In the genomic region with DNA sequence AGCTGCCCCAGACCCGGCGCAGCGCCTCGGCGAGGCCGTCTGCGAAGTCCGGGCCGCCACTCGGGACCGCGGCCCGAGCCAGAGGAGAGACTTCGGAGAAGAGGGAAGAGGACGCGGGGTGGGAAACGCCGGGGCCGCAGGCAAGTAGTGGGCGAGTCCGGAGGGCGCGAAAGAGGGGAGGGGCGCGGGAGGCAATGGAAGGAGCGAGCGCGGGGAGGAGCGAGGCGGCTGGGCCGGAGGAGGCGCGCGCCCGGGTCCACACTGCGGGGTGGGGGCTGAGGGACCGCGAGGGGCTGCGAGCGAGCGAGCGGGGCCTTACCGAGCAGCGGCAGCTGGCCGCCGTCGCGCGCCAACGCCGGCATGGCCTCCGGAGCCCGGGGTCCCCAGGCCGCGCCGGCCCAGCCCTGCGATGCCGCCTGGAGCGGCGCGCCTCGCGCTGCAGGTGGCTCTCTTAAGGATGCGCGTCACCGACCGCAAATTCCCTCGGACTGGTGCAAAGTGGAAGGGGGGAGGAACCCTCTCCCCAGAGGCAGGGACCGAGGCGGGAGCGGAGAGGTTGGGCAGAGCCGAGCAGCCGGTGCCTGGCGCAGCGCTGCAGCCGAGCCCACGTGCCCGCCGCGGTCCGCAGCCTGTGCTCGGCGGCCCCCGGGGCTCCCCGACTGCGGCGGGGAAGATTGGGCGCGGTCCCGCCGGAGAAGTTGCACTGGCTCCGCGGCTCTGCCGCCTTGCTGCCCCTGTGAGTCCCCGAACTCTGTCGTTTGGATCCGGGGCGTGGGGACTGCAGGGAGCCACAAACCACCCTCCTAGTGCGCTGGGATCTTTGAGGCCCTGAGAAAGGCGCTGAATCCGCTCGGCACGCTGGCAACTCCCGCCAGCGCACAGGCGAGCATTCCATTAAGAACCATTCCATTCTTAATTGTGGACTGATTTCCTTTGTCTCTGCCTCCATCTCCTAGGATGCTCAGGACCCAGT, we compare ENCODE assay signal across 8 cellular contexts. TPM values are rescaled to one million over a fixed set of nuclear protein-coding genes. Genes with fewer than 3 reads are reported as not detected.
A peak's percentile ranks its signal among the peaks of the same experiment; 100 is the strongest.
DNase-seq lines count a peak whose midpoint lies in the region; ATAC-seq, FAIRE-seq and TF ChIP-seq lines count a peak whose summit lies in the region.

A gene (minus strand): TSS at position 428 of the 973 bp plus-strand sequence. CDS start 66 bp downstream, at position 362.

- H3K4me3 Mint-ChIP-seq in T-cell (peak within 1 kb of the TSS; percentile 65 to 79 (median 67)), memory B cell (peak within 1 kb of the TSS; percentile 82)
- peak within 1 kb of the TSS; percentile 73 to 81 for H3K4me3 Mint-ChIP-seq in stimulated activated naive CD8-positive, alpha-beta T cell treated with anti-CD3 and anti-CD28 coated beads, Interleukin-15, amount 100 ng/mL, for 72 hours

- FAIRE-seq in HTR-8/SVneo (lab: Jason Lieb, UNC) (no peak), H54 (lab: Jason Lieb, UNC) (no peak)

- peaks cover 5 to 10% (median 9%) of the 10 kb centered on the region in 3 donors for H3K4me1 Mint-ChIP-seq in T-cell
- peaks cover 6% of the 10 kb centered on the region for H3K4me1 Mint-ChIP-seq in memory B cell
- H3K4me1 Mint-ChIP-seq in stimulated activated naive CD8-positive, alpha-beta T cell treated with anti-CD3 and anti-CD28 coated beads, Interleukin-15, amount 100 ng/mL, for 72 hours, result peaks cover 8% of the 10 kb centered on the region

- H3K27me3 ChIP-seq in dorsolateral prefrontal cortex, result peaks cover 0 to 84% (median 62%) of the 10 kb centered on the region in 45 donors

- CTCF ChIA-PET in T-cell (lab: Charles Lee), result no interaction called here

- DNase-seq in Right ventricle myocardium inferior (ENCODE audit: missing footprints) (peak; percentile 76), cardiac septum (ENCODE audit: low spot score) (no peak), HTR-8/SVneo (ENCODE audit: insufficient read length, low spot score) (peak; percentile 25), T-cell (peak in 18 of 34 experiments; percentile 0 to 40 (median 4)), dorsolateral prefrontal cortex (peak in 3 of 10 donors; percentile 5 to 66 (median 50)), memory B cell (ENCODE audit: low spot score in 2 of 2) (peak; percentile 23 to 43), H54 (ENCODE audit: insufficient read length, low spot score) (no peak)
- DNase-seq in stimulated activated naive CD8-positive, alpha-beta T cell treated with anti-CD3 and anti-CD28 coated beads, Interleukin-15, amount 100 ng/mL, for 72 hours, result peak; percentile 26 to 30

- H3K27me3 Mint-ChIP-seq in T-cell (peaks cover 35 to 66% of the 10 kb centered on the region in 2 donors), memory B cell (peaks cover 7% of the 10 kb centered on the region)
- peaks cover 81% of the 10 kb centered on the region for H3K27me3 Mint-ChIP-seq in stimulated activated naive CD8-positive, alpha-beta T cell treated with anti-CD3 and anti-CD28 coated beads, Interleukin-15, amount 100 ng/mL, for 72 hours

- H3K27ac Mint-ChIP-seq in T-cell (no peak within 1 kb of the TSS), memory B cell (no peak within 1 kb of the TSS)
- H3K27ac Mint-ChIP-seq in stimulated activated naive CD8-positive, alpha-beta T cell treated with anti-CD3 and anti-CD28 coated beads, Interleukin-15, amount 100 ng/mL, for 72 hours, result peak within 1 kb of the TSS in 1 of 2 donors; percentile 38

- POLR2A ChIA-PET in T-cell (lab: Charles Lee), result no interaction called here

- no peak for TF ChIP-seq POLR2A in H54 (IDR thresholded peaks at IDR 0.05; ENCODE audit: low read depth, low read length)

- ATAC-seq in Right ventricle myocardium inferior, result no peak
- peak; percentile 63 to 72 (median 67) for ATAC-seq in T-cell (replicated peaks in 1 of 4)
- ATAC-seq in memory B cell (ENCODE audit: low read depth), result peak; percentile 78
- ATAC-seq in stimulated activated naive CD8-positive, alpha-beta T cell treated with anti-CD3 and anti-CD28 coated beads, Interleukin-15, amount 100 ng/mL, for 72 hours, result peak; percentile 85

- no peak for TF ChIP-seq CTCF in dorsolateral prefrontal cortex (IDR thresholded peaks at IDR 0.05 in 54 of 56, conservative IDR thresholded peaks at IDR 0.05 in 2 of 56; ENCODE audit: low read depth in 1 of 56, partially characterized antibody in 56 of 56)

- intact Hi-C loops in Right ventricle myocardium inferior (cut with DNase I) (no loop called here), cardiac septum (cut with DNase I) (no loop called here), dorsolateral prefrontal cortex (cut with DNase I) (no loop called here)

- H3K36me3 Mint-ChIP-seq in T-cell, result no peaks in the 10 kb centered on the region
- no peaks in the 10 kb centered on the region for H3K36me3 Mint-ChIP-seq in memory B cell

- H3K9me3 Mint-ChIP-seq in T-cell (no peaks in the 10 kb centered on the region), memory B cell (no peaks in the 10 kb centered on the region)
- no peaks in the 10 kb centered on the region for H3K9me3 Mint-ChIP-seq in stimulated activated naive CD8-positive, alpha-beta T cell treated with anti-CD3 and anti-CD28 coated beads, Interleukin-15, amount 100 ng/mL, for 72 hours

- H3K27ac ChIP-seq in dorsolateral prefrontal cortex, result peak within 1 kb of the TSS in 2 of 59 donors; percentile 46 to 73

- H3K4me3 ChIP-seq in dorsolateral prefrontal cortex, result peak within 1 kb of the TSS in 58 of 59 donors; percentile 29 to 73 (median 50)

RNA-seq across cellular contexts. Expression of the gene that starts here (rescaled TPM):
- not detected for total RNA-seq in Right ventricle myocardium inferior
- total RNA-seq in cardiac septum, result 0.05 TPM
- under 1 TPM; 0.13 to 0.48 (median 0.26) TPM for total RNA-seq in T-cell
- total RNA-seq in dorsolateral prefrontal cortex, result 10 to 100 TPM in 1 of 120 experiments, 1 to 10 TPM in 114, under 1 TPM in 5; 0.53 to 10.1 (median 2.4) TPM

Comparison
In these comparisons a context has a peak if more than half of its experiments do, and no peak if none do; other contexts are left out.
1. Peak in DNase-seq in Right ventricle myocardium inferior; RNA of the gene not detected or under 1 TPM.
2. Peak in DNase-seq and ATAC-seq in T-cell; RNA of the gene not detected or under 1 TPM.
3. DNase-seq: peak in HTR-8/SVneo (single experiment), memory B cell (2 of 2) and stimulated activated naive CD8-positive, alpha-beta T cell treated with anti-CD3 and anti-CD28 coated beads, Interleukin-15, amount 100 ng/mL, for 72 hours (2 of 2); none in cardiac septum (single experiment) and H54 (single experiment).
4. Peak in every context shown above with its lines, with median percentiles within 50 percentile points of each other: H3K4me3 Mint-ChIP-seq.